1 cellular context compared by ENCODE assay signal in genomic region chr2:69830045-69830905, GRCh38.
TF ChIP-seq lines count a peak whose summit lies in the region.

No MANE protein-coding gene starts in this region.

TF ChIP-seq in K562, 482 proteins besides CTCF, POLR2A, EP300 and RAD21 (continued from another document and continues in another):
- TF ChIP-seq CTCFL (IDR thresholded peaks at IDR 0.05; ENCODE audit: borderline replicate concordance, insufficient read depth, low read depth, low read length, poor library complexity, severe bottlenecking) (no peak), MAFK (IDR thresholded peaks at IDR 0.05; ENCODE audit: low read length) (no peak), ATF1 (CRISPR knock-in tag; IDR thresholded peaks at IDR 0.05) (no peak), ATF1 (tag; IDR thresholded peaks at IDR 0.05) (no peak), ZNF384 (IDR thresholded peaks at IDR 0.05; ENCODE audit: low read depth, low read length) (peak; percentile 81), HNRNPH1 (optimal IDR thresholded peaks at IDR 0.05; ENCODE audit: low read depth, low read length) (no peak), ZC3H11A (IDR thresholded peaks at IDR 0.05; ENCODE audit: low read depth, low read length) (no peak), HDAC8 (tag; IDR thresholded peaks at IDR 0.05) (no peak), ELF2 (CRISPR knock-in tag; IDR thresholded peaks at IDR 0.05) (no peak), ZNF431 (CRISPR knock-in tag; IDR thresholded peaks at IDR 0.05) (no peak), LEF1 (IDR thresholded peaks at IDR 0.05) (no peak), ZNF57 (CRISPR knock-in tag; IDR thresholded peaks at IDR 0.05) (no peak), ZNF184 (CRISPR knock-in tag; IDR thresholded peaks at IDR 0.05) (no peak), DMBX1 (CRISPR knock-in tag; IDR thresholded peaks at IDR 0.05; ENCODE audit: borderline replicate concordance) (no peak), TGIF2 (CRISPR knock-in tag; IDR thresholded peaks at IDR 0.05) (peak; percentile 80; the same call in 1 of the 2 replicates), ZZZ3 (IDR thresholded peaks at IDR 0.05) (no peak), HDGF (IDR thresholded peaks at IDR 0.05) (no peak), TEAD1 (CRISPR knock-in tag; IDR thresholded peaks at IDR 0.05) (peak in 1 of 2 experiments; percentile 42; a peak in 1 of 4 replicates), EHMT2 (IDR thresholded peaks at IDR 0.05) (no peak), HIVEP1 (CRISPR knock-in tag; IDR thresholded peaks at IDR 0.05) (no peak), FUS (optimal IDR thresholded peaks at IDR 0.05; ENCODE audit: low read depth, low read length) (no peak), PTBP1 (IDR thresholded peaks at IDR 0.05; ENCODE audit: low read depth, low read length) (no peak), ZNF121 (CRISPR knock-in tag; conservative IDR thresholded peaks at IDR 0.05) (no peak), MECOM (CRISPR knock-in tag; IDR thresholded peaks at IDR 0.05) (no peak), MAZ (CRISPR knock-in tag; conservative IDR thresholded peaks at IDR 0.05 in 1 of 2, IDR thresholded peaks at IDR 0.05 in 1 of 2) (no peak; a peak in 1 of 4 replicates), ZNF12 (CRISPR knock-in tag; IDR thresholded peaks at IDR 0.05) (no peak), ZKSCAN1 (IDR thresholded peaks at IDR 0.05; ENCODE audit: low read depth, low read length) (no peak), E4F1 (CRISPR knock-in tag; IDR thresholded peaks at IDR 0.05; ENCODE audit: borderline replicate concordance) (no peak), TAL1 (IDR thresholded peaks at IDR 0.05) (no peak), NR2C2 (CRISPR knock-in tag; IDR thresholded peaks at IDR 0.05) (no peak), NR2C2 (tag; IDR thresholded peaks at IDR 0.05) (peak; percentile 32; the same call in 1 of the 2 replicates), FOXK1 (CRISPR knock-in tag; IDR thresholded peaks at IDR 0.05; ENCODE audit: borderline replicate concordance) (no peak), CBX5 (IDR thresholded peaks at IDR 0.05; ENCODE audit: borderline replicate concordance, low read depth) (no peak), MAX (CRISPR knock-in tag; IDR thresholded peaks at IDR 0.05) (no peak), THAP12 (CRISPR knock-in tag; IDR thresholded peaks at IDR 0.05) (no peak), SP1 (CRISPR knock-in tag; IDR thresholded peaks at IDR 0.05) (no peak), E2F6 (IDR thresholded peaks at IDR 0.05; ENCODE audit: borderline replicate concordance in 1 of 2, extremely low read depth in 1 of 2, insufficient read depth in 1 of 2, insufficient read length in 1 of 2, low read depth in 1 of 2, low read length in 1 of 2, poor library complexity in 1 of 2, severe bottlenecking in 1 of 2) (peak in 1 of 2 experiments; percentile 8), NR4A1 (CRISPR knock-in tag; IDR thresholded peaks at IDR 0.05) (no peak), NR4A1 (tag; IDR thresholded peaks at IDR 0.05) (no peak), CBFA2T3 (IDR thresholded peaks at IDR 0.05) (no peak), RUNX1 (IDR thresholded peaks at IDR 0.05; ENCODE audit: low read depth) (no peak), CREB1 (IDR thresholded peaks at IDR 0.05) (no peak), CREB1 (CRISPR knock-in tag; IDR thresholded peaks at IDR 0.05) (no peak), ZNF785 (CRISPR knock-in tag; IDR thresholded peaks at IDR 0.05) (no peak), UBTF (IDR thresholded peaks at IDR 0.05; ENCODE audit: borderline replicate concordance in 1 of 2, low read depth in 2 of 2, low read length in 2 of 2) (peak in 1 of 2 experiments; percentile 37; a peak in 1 of 4 replicates), FOSL1 (tag; conservative IDR thresholded peaks at IDR 0.05) (no peak), ZBTB40 (IDR thresholded peaks at IDR 0.05) (no peak), ZBTB40 (CRISPR knock-in tag; IDR thresholded peaks at IDR 0.05) (no peak), ZNF740 (CRISPR knock-in tag; IDR thresholded peaks at IDR 0.05) (no peak), ZNF740 (tag; IDR thresholded peaks at IDR 0.05) (no peak), FOXP1 (CRISPR knock-in tag; IDR thresholded peaks at IDR 0.05) (no peak), ZNF584 (CRISPR knock-in tag; IDR thresholded peaks at IDR 0.05; ENCODE audit: low read depth) (no peak), POLR2AphosphoS2 (IDR thresholded peaks at IDR 0.05; ENCODE audit: low read length) (no peak)
